21 cellular contexts compared by ENCODE assay signal in the genomic region with DNA sequence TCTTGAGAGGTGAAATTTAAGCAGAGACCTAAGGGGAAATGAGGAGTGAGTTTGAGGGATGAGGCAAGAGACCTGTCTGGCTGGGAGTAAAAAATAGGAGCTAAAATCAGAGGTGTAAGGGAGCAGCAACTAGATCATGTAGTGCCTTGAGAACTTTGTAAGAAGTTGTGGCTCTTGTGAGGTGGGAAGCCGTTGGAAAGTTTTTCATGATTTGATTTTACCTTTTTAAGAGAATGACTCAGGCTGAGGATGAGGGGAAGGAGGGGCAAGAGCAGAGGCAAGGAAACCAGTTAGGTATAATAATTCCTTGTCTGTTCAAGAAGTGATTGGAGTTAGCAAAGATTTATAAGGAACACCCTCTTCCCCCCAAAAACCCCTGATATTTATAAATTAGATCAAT. TPM values are rescaled to one million over a fixed set of nuclear protein-coding genes. Genes with fewer than 3 reads are reported as not detected.
DNase-seq lines count a peak whose midpoint lies in the region; TF ChIP-seq lines count a peak whose summit lies in the region.
"Had no signal": no experiment of that assay in that cellular context is flagged by ENCODE, and none has a peak within 500 bp of the region (broad histone marks: within the 10 kb centered on the region; RNA-seq: fewer than 3 reads in every experiment).

No MANE protein-coding gene starts in this region.

- H3K36me3 ChIP-seq in mesendoderm (ENCODE audit: control insufficient read depth, insufficient read depth, low read length) (no peaks in the 10 kb centered on the region), osteoblast (ENCODE audit: insufficient read depth, low read length) (no peaks in the 10 kb centered on the region)

- no peak overlapping the region for H4K8ac ChIP-seq in mesendoderm (ENCODE audit: low read depth, low read length)

- H2BK5ac ChIP-seq in mesendoderm (ENCODE audit: low read length) = no peak overlapping the region

- H3K27me3 Mint-ChIP-seq in CD14-positive monocyte (ENCODE audit: low read depth in 3 of 3) = no peaks in the 10 kb centered on the region
- H3K27me3 Mint-ChIP-seq: activated CD4-positive, alpha-beta T cell treated with anti-CD3 and anti-CD28 coated beads, Interleukin-2, amount 10 ng/mL, durations not matched to agents 24 days and 14 days; naive thymus-derived CD8-positive, alpha-beta T cell had no signal

- no peak overlapping the region for H3K4ac ChIP-seq in mesendoderm (ENCODE audit: low read depth, low read length)

- WGBS in mesendoderm (ENCODE audit: extremely low coverage, insufficient coverage, low lambda C conversion rate) = no CpG with 5 or more reads among the region's 1 CpG

- no peak overlapping the region for H2AFZ ChIP-seq in osteoblast (ENCODE audit: low read length)

- H3K23ac ChIP-seq in mesendoderm (ENCODE audit: low read length) = no peak overlapping the region

- H3K27ac Mint-ChIP-seq in CD14-positive monocyte = peak overlapping the region in 4 of 7 donors; percentile 2 to 76 (median 25)
- H3K27ac Mint-ChIP-seq: activated CD4-positive, alpha-beta T cell treated with anti-CD3 and anti-CD28 coated beads, Interleukin-2, amount 10 ng/mL, durations not matched to agents 24 days and 14 days had no signal

- H3K27ac ChIP-seq in mesendoderm (ENCODE audit: low read depth, low read length) (no peak overlapping the region), osteoblast (ENCODE audit: low read depth, low read length) (no peak overlapping the region)
- H3K27ac ChIP-seq: RWPE1 had no signal

- H2BK15ac ChIP-seq in mesendoderm (replicated peaks; ENCODE audit: low read depth) = no peak overlapping the region

- H3K79me1 ChIP-seq in mesendoderm (ENCODE audit: low read length) = peaks cover 2% of the 10 kb centered on the region

- peak overlapping the region; percentile 31 for H3K9ac ChIP-seq in mesendoderm (ENCODE audit: low read length)

- no peak overlapping the region for H3K4me3 ChIP-seq in mesendoderm (ENCODE audit: low read length)
- no peak overlapping the region for H3K4me3 ChIP-seq in osteoblast (ENCODE audit: insufficient read depth, low read length)
- H3K4me3 ChIP-seq: smooth muscle cell had no signal

- H3K79me2 ChIP-seq in mesendoderm (ENCODE audit: control insufficient read depth, insufficient read depth, low read length) (peaks cover 64% of the 10 kb centered on the region), osteoblast (ENCODE audit: insufficient read depth, low read length) (peaks cover 70% of the 10 kb centered on the region)

- TF ChIP-seq CTCF in CD14-positive monocyte (IDR thresholded peaks at IDR 0.05) = no peak
- no peak for TF ChIP-seq CTCF in osteoblast (IDR thresholded peaks at IDR 0.05; ENCODE audit: extremely low read depth, low read depth, low read length)

- no peak overlapping the region for H3K4me3 Mint-ChIP-seq in CD14-positive monocyte
- H3K4me3 Mint-ChIP-seq: activated CD4-positive, alpha-beta T cell treated with anti-CD3 and anti-CD28 coated beads, Interleukin-2, amount 10 ng/mL, durations not matched to agents 24 days and 14 days; naive thymus-derived CD8-positive, alpha-beta T cell had no signal

- H3K56ac ChIP-seq in mesendoderm (ENCODE audit: low read length) = peak overlapping the region; percentile 19

- H3K27me3 ChIP-seq in mesendoderm (ENCODE audit: insufficient read depth, low read length, poor library complexity) (no peaks in the 10 kb centered on the region), osteoblast (ENCODE audit: insufficient read depth, low read length) (no peaks in the 10 kb centered on the region)

- no peak overlapping the region for H2AK5ac ChIP-seq in mesendoderm (ENCODE audit: low read length)

- no peak overlapping the region for H2BK120ac ChIP-seq in mesendoderm (ENCODE audit: low read depth, low read length)

- H3K4me2 ChIP-seq in mesendoderm (ENCODE audit: low read length) (no peak overlapping the region), osteoblast (ENCODE audit: insufficient read depth, low read length) (no peak overlapping the region)
- H3K4me2 ChIP-seq: smooth muscle cell had no signal

- H3K18ac ChIP-seq in mesendoderm (ENCODE audit: low read length) = peak overlapping the region; percentile 22

- no peak overlapping the region for H4K5ac ChIP-seq in mesendoderm (ENCODE audit: low read length)

- H3K9me3 Mint-ChIP-seq in CD14-positive monocyte = no peaks in the 10 kb centered on the region
- H3K9me3 Mint-ChIP-seq: activated CD4-positive, alpha-beta T cell treated with anti-CD3 and anti-CD28 coated beads, Interleukin-2, amount 10 ng/mL, durations not matched to agents 24 days and 14 days; naive thymus-derived CD8-positive, alpha-beta T cell had no signal

- no peaks in the 10 kb centered on the region for H3K9me3 ChIP-seq in osteoblast (ENCODE audit: low read depth, low read length)

- peaks cover 7% of the 10 kb centered on the region for H3K4me1 Mint-ChIP-seq in CD14-positive monocyte

- H4K20me1 ChIP-seq in osteoblast (ENCODE audit: insufficient read depth, low read length) = peaks cover 8% of the 10 kb centered on the region

- peaks cover 5 to 6% of the 10 kb centered on the region in 2 donors for H3K36me3 Mint-ChIP-seq in CD14-positive monocyte

- no peak for DNase-seq in CD14-positive monocyte (ENCODE audit: low spot score)
- DNase-seq in HT1080 (ENCODE audit: low read depth) = peak; percentile 29
- peak; percentile 13 for DNase-seq in astrocyte of the hippocampus (ENCODE audit: low read depth, low spot score)
- peak; percentile 23 for DNase-seq in mesendoderm
- DNase-seq in activated CD4-positive, CD25-positive, alpha-beta regulatory T cell (lab: John Stamatoyannopoulos, UW) = no peak
- DNase-seq in AG20443 (ENCODE audit: low spot score) = no peak
- no peak for DNase-seq in osteoblast (ENCODE audit: insufficient read length, low spot score, missing footprints)
- no peak for DNase-seq in SIG-M5 (lab: John Stamatoyannopoulos, UW)
- DNase-seq: activated CD4-positive, alpha-beta T cell treated with anti-CD3 and anti-CD28 coated beads, Interleukin-2, amount 10 ng/mL, durations not matched to agents 24 days and 14 days; activated CD8-positive, alpha-beta memory T cell treated with anti-CD3 and anti-CD28 coated beads, Interleukin-2, amount 50 U/mL, for 4 hours; activated naive CD4-positive, alpha-beta T cell; aorta; COR-L47; naive thymus-derived CD8-positive, alpha-beta T cell; NCI-H1092; NCI-H2029; NCI-H446; NK-92 treated with Interleukin-12 subunit alpha and Interleukin-12 subunit beta, amount 100 ng/mL, for 24 hours; stimulated activated CD4-positive, alpha-beta T cell treated with anti-CD3 and anti-CD28 coated beads, Interleukin-4, amount 100 ng/mL, for 1 hour had no signal

- H3K4me1 ChIP-seq in mesendoderm (ENCODE audit: control insufficient read depth, low read depth, low read length) = peaks cover 6% of the 10 kb centered on the region
- no peaks in the 10 kb centered on the region for H3K4me1 ChIP-seq in osteoblast (ENCODE audit: insufficient read depth, low read length)

- intact Hi-C loops in CD14-positive monocyte (cut with micrococcal nuclease) = no loop called here

RNA-seq across cellular contexts. Expression of a gene that starts 25.8 kb away (rescaled TPM):
- 1 to 10 TPM; 1.1 to 2.5 TPM for polyA plus RNA-seq in CD14-positive monocyte
- total RNA-seq in HT1080 (2014; rRNA removed; shearing (Covaris generic)) = 19.3 and 24.7 TPM in 2 replicates
- 15.0 and 22.2 TPM in 2 replicates for polyA plus RNA-seq in HT1080 (2015; cell fraction: cytosol; rRNA removed)
- polyA plus RNA-seq in HT1080 (2015; cell fraction: nucleus; rRNA removed) = 27.2 and 27.5 TPM in 2 replicates
- polyA plus RNA-seq in mesendoderm (2013, experiment 1 of 2) = 36.1 TPM
- polyA plus RNA-seq in mesendoderm (2013, experiment 2 of 2) = 36.3 TPM
- 25.6 and 28.6 TPM in 2 replicates for total RNA-seq in osteoblast

Comparison
In these comparisons a context has a peak if more than half of its experiments do, and no peak if none do; other contexts are left out.
1. DNase-seq: peak in HT1080 (single experiment), astrocyte of the hippocampus (single experiment) and mesendoderm (single experiment); none in CD14-positive monocyte (single experiment), activated CD4-positive, CD25-positive, alpha-beta regulatory T cell (0 of 4), AG20443 (single experiment), osteoblast (single experiment) and SIG-M5 (single experiment).